2 cellular contexts compared by ENCODE assay signal in genomic region chr11:44006882-44007495, GRCh38.
TF ChIP-seq lines count a peak whose summit lies in the region.

No MANE protein-coding gene starts in this region.

TF ChIP-seq in liver, 16 proteins besides CTCF, POLR2A, EP300 and RAD21:
- no peak for TF ChIP-seq GABPA (IDR thresholded peaks at IDR 0.05 in 1 of 2, conservative IDR thresholded peaks at IDR 0.05 in 1 of 2)
- TF ChIP-seq FOXA1 (IDR thresholded peaks at IDR 0.05) = no peak
- TF ChIP-seq TAF1 (conservative IDR thresholded peaks at IDR 0.05) = no peak
- no peak for TF ChIP-seq FOXA2 (IDR thresholded peaks at IDR 0.05)
- no peak for TF ChIP-seq HNF4A (conservative IDR thresholded peaks at IDR 0.05)
- TF ChIP-seq, protein P1, sequence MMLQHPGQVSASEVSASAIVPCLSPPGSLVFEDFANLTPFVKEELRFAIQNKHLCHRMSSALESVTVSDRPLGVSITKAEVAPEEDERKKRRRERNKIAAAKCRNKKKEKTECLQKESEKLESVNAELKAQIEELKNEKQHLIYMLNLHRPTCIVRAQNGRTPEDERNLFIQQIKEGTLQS (IDR thresholded peaks at IDR 0.05) = no peak
- TF ChIP-seq, protein P2, sequence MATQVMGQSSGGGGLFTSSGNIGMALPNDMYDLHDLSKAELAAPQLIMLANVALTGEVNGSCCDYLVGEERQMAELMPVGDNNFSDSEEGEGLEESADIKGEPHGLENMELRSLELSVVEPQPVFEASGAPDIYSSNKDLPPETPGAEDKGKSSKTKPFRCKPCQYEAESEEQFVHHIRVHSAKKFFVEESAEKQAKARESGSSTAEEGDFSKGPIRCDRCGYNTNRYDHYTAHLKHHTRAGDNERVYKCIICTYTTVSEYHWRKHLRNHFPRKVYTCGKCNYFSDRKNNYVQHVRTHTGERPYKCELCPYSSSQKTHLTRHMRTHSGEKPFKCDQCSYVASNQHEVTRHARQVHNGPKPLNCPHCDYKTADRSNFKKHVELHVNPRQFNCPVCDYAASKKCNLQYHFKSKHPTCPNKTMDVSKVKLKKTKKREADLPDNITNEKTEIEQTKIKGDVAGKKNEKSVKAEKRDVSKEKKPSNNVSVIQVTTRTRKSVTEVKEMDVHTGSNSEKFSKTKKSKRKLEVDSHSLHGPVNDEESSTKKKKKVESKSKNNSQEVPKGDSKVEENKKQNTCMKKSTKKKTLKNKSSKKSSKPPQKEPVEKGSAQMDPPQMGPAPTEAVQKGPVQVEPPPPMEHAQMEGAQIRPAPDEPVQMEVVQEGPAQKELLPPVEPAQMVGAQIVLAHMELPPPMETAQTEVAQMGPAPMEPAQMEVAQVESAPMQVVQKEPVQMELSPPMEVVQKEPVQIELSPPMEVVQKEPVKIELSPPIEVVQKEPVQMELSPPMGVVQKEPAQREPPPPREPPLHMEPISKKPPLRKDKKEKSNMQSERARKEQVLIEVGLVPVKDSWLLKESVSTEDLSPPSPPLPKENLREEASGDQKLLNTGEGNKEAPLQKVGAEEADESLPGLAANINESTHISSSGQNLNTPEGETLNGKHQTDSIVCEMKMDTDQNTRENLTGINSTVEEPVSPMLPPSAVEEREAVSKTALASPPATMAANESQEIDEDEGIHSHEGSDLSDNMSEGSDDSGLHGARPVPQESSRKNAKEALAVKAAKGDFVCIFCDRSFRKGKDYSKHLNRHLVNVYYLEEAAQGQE (IDR thresholded peaks at IDR 0.05) = no peak
- no peak for TF ChIP-seq HNF4G (IDR thresholded peaks at IDR 0.05)
- peak; percentile 94 for TF ChIP-seq NR2F2 (IDR thresholded peaks at IDR 0.05)
- TF ChIP-seq RXRA (IDR thresholded peaks at IDR 0.05) = peak in 1 of 2 donors; percentile 18
- TF ChIP-seq EGR1 (IDR thresholded peaks at IDR 0.05; ENCODE audit: low read depth in 2 of 2) = no peak
- no peak for TF ChIP-seq YY1 (IDR thresholded peaks at IDR 0.05)
- no peak for TF ChIP-seq MAX (IDR thresholded peaks at IDR 0.05)
- TF ChIP-seq, protein P3, sequence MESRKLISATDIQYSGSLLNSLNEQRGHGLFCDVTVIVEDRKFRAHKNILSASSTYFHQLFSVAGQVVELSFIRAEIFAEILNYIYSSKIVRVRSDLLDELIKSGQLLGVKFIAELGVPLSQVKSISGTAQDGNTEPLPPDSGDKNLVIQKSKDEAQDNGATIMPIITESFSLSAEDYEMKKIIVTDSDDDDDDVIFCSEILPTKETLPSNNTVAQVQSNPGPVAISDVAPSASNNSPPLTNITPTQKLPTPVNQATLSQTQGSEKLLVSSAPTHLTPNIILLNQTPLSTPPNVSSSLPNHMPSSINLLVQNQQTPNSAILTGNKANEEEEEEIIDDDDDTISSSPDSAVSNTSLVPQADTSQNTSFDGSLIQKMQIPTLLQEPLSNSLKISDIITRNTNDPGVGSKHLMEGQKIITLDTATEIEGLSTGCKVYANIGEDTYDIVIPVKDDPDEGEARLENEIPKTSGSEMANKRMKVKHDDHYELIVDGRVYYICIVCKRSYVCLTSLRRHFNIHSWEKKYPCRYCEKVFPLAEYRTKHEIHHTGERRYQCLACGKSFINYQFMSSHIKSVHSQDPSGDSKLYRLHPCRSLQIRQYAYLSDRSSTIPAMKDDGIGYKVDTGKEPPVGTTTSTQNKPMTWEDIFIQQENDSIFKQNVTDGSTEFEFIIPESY (IDR thresholded peaks at IDR 0.05) = no peak
- peak; percentile 39 for TF ChIP-seq SP1 (IDR thresholded peaks at IDR 0.05)
- no peak for TF ChIP-seq JUND (IDR thresholded peaks at IDR 0.05)
TF ChIP-seq in liver: peak in this region for 3.

TF ChIP-seq in HepG2, 621 proteins besides CTCF, POLR2A, EP300 and RAD21:
- no peak for TF ChIP-seq KDM1A (CRISPR knock-in tag; IDR thresholded peaks at IDR 0.05)
- TF ChIP-seq, protein P4, sequence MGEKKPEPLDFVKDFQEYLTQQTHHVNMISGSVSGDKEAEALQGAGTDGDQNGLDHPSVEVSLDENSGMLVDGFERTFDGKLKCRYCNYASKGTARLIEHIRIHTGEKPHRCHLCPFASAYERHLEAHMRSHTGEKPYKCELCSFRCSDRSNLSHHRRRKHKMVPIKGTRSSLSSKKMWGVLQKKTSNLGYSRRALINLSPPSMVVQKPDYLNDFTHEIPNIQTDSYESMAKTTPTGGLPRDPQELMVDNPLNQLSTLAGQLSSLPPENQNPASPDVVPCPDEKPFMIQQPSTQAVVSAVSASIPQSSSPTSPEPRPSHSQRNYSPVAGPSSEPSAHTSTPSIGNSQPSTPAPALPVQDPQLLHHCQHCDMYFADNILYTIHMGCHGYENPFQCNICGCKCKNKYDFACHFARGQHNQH (CRISPR knock-in tag; IDR thresholded peaks at IDR 0.05) = no peak
- no peak for TF ChIP-seq PAF1 (CRISPR knock-in tag; IDR thresholded peaks at IDR 0.05)
- no peak for TF ChIP-seq SNAPC5 (CRISPR knock-in tag; IDR thresholded peaks at IDR 0.05; ENCODE audit: borderline replicate concordance)
- TF ChIP-seq, protein P5, sequence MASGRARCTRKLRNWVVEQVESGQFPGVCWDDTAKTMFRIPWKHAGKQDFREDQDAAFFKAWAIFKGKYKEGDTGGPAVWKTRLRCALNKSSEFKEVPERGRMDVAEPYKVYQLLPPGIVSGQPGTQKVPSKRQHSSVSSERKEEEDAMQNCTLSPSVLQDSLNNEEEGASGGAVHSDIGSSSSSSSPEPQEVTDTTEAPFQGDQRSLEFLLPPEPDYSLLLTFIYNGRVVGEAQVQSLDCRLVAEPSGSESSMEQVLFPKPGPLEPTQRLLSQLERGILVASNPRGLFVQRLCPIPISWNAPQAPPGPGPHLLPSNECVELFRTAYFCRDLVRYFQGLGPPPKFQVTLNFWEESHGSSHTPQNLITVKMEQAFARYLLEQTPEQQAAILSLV (CRISPR knock-in tag; IDR thresholded peaks at IDR 0.05; ENCODE audit: borderline replicate concordance) = no peak
- TF ChIP-seq SKI (IDR thresholded peaks at IDR 0.05; ENCODE audit: partially characterized antibody) = no peak
- TF ChIP-seq, protein P2 (IDR thresholded peaks at IDR 0.05; ENCODE audit: borderline replicate concordance in 1 of 2, low read depth in 1 of 2, low read length in 2 of 2) = no peak
- TF ChIP-seq ZNF598 (CRISPR knock-in tag; IDR thresholded peaks at IDR 0.05; ENCODE audit: borderline replicate concordance) = no peak
- TF ChIP-seq ELF1 (CRISPR knock-in tag; IDR thresholded peaks at IDR 0.05) = no peak
- no peak for TF ChIP-seq ZEB1 (IDR thresholded peaks at IDR 0.05; ENCODE audit: insufficient replicate concordance, low read depth)
- TF ChIP-seq GABPB1 (CRISPR knock-in tag; IDR thresholded peaks at IDR 0.05) = no peak
- no peak for TF ChIP-seq TBX3 (IDR thresholded peaks at IDR 0.05; ENCODE audit: borderline replicate concordance)
- TF ChIP-seq, protein P6, sequence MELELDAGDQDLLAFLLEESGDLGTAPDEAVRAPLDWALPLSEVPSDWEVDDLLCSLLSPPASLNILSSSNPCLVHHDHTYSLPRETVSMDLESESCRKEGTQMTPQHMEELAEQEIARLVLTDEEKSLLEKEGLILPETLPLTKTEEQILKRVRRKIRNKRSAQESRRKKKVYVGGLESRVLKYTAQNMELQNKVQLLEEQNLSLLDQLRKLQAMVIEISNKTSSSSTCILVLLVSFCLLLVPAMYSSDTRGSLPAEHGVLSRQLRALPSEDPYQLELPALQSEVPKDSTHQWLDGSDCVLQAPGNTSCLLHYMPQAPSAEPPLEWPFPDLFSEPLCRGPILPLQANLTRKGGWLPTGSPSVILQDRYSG (CRISPR knock-in tag; IDR thresholded peaks at IDR 0.05) = no peak
- TF ChIP-seq SSRP1 (CRISPR knock-in tag; IDR thresholded peaks at IDR 0.05) = no peak
- no peak for TF ChIP-seq ZBTB2 (CRISPR knock-in tag; IDR thresholded peaks at IDR 0.05; ENCODE audit: low read depth)
- TF ChIP-seq, protein P7, sequence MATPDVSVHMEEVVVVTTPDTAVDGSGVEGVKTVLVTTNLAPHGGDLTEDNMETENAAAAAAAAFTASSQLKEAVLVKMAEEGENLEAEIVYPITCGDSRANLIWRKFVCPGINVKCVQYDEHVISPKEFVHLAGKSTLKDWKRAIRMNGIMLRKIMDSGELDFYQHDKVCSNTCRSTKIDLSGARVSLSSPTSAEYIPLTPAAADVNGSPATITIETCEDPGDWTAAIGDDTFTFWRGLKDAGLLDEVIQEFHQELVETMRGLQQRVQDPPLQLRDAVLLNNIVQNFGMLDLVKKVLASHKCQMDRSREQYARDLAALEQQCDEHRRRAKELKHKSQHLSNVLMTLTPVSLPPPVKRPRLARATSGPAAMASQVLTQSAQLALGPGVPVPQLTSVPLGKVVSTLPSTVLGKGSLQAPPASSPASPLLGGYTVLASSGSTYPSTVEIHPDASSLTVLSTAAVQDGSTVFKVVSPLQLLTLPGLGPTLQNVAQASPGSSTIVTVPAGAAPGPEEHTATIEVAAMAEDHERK (CRISPR knock-in tag; IDR thresholded peaks at IDR 0.05; ENCODE audit: low read depth) = no peak
- TF ChIP-seq ZNF235 (CRISPR knock-in tag; IDR thresholded peaks at IDR 0.05; ENCODE audit: borderline replicate concordance) = no peak
- TF ChIP-seq ZNF468 (CRISPR knock-in tag; IDR thresholded peaks at IDR 0.05) = no peak
- no peak for TF ChIP-seq ATF5 (CRISPR knock-in tag; IDR thresholded peaks at IDR 0.05; ENCODE audit: low read depth)
